ENCODE assay signal across 2 cellular contexts in genomic region chr15:90530250-90531051, GRCh38.
A peak's percentile ranks its signal among the peaks of the same experiment; 100 is the strongest.
TF ChIP-seq lines count a peak whose summit lies in the region.

No MANE protein-coding gene starts in this region.

TF ChIP-seq in HEK293, 187 proteins besides CTCF, POLR2A, EP300 and RAD21 (continues in another document):
- TF ChIP-seq ZFHX2 (tag by site-specific recombination; conservative IDR thresholded peaks at IDR 0.05) = peak; percentile 87
- TF ChIP-seq ZEB2 (tag by site-specific recombination; IDR thresholded peaks at IDR 0.05) = peak; percentile 38; the same call in 1 of the 2 replicates
- TF ChIP-seq ZNF341 (tag by site-specific recombination; IDR thresholded peaks at IDR 0.05; ENCODE audit: low read depth) = peak; percentile 35; the same call in 1 of the 2 replicates
- no peak for TF ChIP-seq ZNF623 (tag by site-specific recombination; IDR thresholded peaks at IDR 0.05)
- TF ChIP-seq ZNF830 (tag by site-specific recombination; IDR thresholded peaks at IDR 0.05; ENCODE audit: low read depth) = no peak
- TF ChIP-seq ZNF530 (tag by site-specific recombination; IDR thresholded peaks at IDR 0.05; ENCODE audit: low read depth) = no peak
- no peak for TF ChIP-seq SETDB1 (IDR thresholded peaks at IDR 0.05; ENCODE audit: insufficient read length, low read length)
- TF ChIP-seq, protein P1, sequence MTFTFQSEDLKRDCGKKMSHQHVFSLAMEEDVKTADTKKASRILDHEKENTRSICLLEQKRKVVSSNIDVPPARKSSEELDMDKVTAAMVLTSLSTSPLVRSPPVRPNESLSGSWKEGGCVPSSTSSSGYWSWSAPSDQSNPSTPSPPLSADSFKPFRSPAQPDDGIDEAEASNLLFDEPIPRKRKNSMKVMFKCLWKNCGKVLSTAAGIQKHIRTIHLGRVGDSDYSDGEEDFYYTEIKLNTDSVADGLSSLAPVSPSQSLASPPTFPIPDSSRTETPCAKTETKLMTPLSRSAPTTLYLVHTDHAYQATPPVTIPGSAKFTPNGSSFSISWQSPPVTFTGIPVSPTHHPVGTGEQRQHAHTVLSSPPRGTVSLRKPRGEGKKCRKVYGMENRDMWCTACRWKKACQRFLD (tag by site-specific recombination; IDR thresholded peaks at IDR 0.05) = no peak
- TF ChIP-seq, protein P2, sequence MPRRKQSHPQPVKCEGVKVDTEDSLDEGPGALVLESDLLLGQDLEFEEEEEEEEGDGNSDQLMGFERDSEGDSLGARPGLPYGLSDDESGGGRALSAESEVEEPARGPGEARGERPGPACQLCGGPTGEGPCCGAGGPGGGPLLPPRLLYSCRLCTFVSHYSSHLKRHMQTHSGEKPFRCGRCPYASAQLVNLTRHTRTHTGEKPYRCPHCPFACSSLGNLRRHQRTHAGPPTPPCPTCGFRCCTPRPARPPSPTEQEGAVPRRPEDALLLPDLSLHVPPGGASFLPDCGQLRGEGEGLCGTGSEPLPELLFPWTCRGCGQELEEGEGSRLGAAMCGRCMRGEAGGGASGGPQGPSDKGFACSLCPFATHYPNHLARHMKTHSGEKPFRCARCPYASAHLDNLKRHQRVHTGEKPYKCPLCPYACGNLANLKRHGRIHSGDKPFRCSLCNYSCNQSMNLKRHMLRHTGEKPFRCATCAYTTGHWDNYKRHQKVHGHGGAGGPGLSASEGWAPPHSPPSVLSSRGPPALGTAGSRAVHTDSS (tag by site-specific recombination; IDR thresholded peaks at IDR 0.05) = no peak
- no peak for TF ChIP-seq TCF7L2 (IDR thresholded peaks at IDR 0.05; ENCODE audit: borderline replicate concordance, low read depth, low read length)
- 0 out of 2 replicates have a peak, but pooled peaks have one; percentile 16 for TF ChIP-seq KLF17 (tag by site-specific recombination; IDR thresholded peaks at IDR 0.05)
- no peak for TF ChIP-seq ZNF19 (tag by site-specific recombination; IDR thresholded peaks at IDR 0.05; ENCODE audit: low read depth)
- TF ChIP-seq ZNF639 (tag by site-specific recombination; IDR thresholded peaks at IDR 0.05) = no peak
- TF ChIP-seq TRIM28 (IDR thresholded peaks at IDR 0.05; ENCODE audit: borderline replicate concordance, low read length) = no peak
- TF ChIP-seq ZSCAN18 (tag by site-specific recombination; IDR thresholded peaks at IDR 0.05) = no peak
- TF ChIP-seq ZNF571 (tag by site-specific recombination; IDR thresholded peaks at IDR 0.05) = no peak
- TF ChIP-seq ZBTB7A (tag by site-specific recombination; IDR thresholded peaks at IDR 0.05; ENCODE audit: low read depth) = 0 out of 2 replicates have a peak, but pooled peaks have one; percentile 28
- TF ChIP-seq YY2 (tag by site-specific recombination; IDR thresholded peaks at IDR 0.05) = no peak
- no peak for TF ChIP-seq PRDM4 (tag by site-specific recombination; IDR thresholded peaks at IDR 0.05)
- peak; percentile 44 for TF ChIP-seq KLF8 (tag by site-specific recombination; IDR thresholded peaks at IDR 0.05)
- no peak for TF ChIP-seq ZNF670 (tag by site-specific recombination; IDR thresholded peaks at IDR 0.05; ENCODE audit: low read depth)
- TF ChIP-seq ZIC2 (tag by site-specific recombination; IDR thresholded peaks at IDR 0.05) = peak; percentile 11
- TF ChIP-seq ZNF600 (tag by site-specific recombination; IDR thresholded peaks at IDR 0.05) = peak; percentile 75

TF ChIP-seq in H1, 55 proteins besides CTCF, POLR2A, EP300 and RAD21:
- TF ChIP-seq KDM4A (IDR thresholded peaks at IDR 0.05; ENCODE audit: low read depth, low read length, severe bottlenecking) (peak; percentile 69), TCF12 (IDR thresholded peaks at IDR 0.05; ENCODE audit: low read depth, low read length) (0 out of 2 replicates have a peak, but pooled peaks have one; percentile 17), RBBP5 (IDR thresholded peaks at IDR 0.05; ENCODE audit: borderline replicate concordance, low read depth, low read length) (no peak), EZH2 (IDR thresholded peaks at IDR 0.05; ENCODE audit: low read depth, low read length, severe bottlenecking) (peak; percentile 82), RNF2 (IDR thresholded peaks at IDR 0.05; ENCODE audit: borderline replicate concordance, low read depth, low read length, missing control alignments, poor library complexity, severe bottlenecking) (peak; percentile 20), SUZ12 (IDR thresholded peaks at IDR 0.05; ENCODE audit: low read length) (peak; percentile 68), TAF1 (IDR thresholded peaks at IDR 0.05; ENCODE audit: low read depth, low read length) (0 out of 2 replicates have a peak, but pooled peaks have one; percentile 28)
- TF ChIP-seq, protein P3, sequence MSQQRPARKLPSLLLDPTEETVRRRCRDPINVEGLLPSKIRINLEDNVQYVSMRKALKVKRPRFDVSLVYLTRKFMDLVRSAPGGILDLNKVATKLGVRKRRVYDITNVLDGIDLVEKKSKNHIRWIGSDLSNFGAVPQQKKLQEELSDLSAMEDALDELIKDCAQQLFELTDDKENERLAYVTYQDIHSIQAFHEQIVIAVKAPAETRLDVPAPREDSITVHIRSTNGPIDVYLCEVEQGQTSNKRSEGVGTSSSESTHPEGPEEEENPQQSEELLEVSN (IDR thresholded peaks at IDR 0.05) = no peak
